Comparison of ENCODE assay signal across 9 cellular contexts in genomic region chr15:64842986-64843561, GRCh38. TPM values are rescaled to one million over a fixed set of nuclear protein-coding genes. Genes with fewer than 3 reads are reported as not detected.
DNase-seq lines count a peak whose midpoint lies in the region; ATAC-seq, FAIRE-seq and TF ChIP-seq lines count a peak whose summit lies in the region.
"Had no signal": no experiment of that assay in that cellular context is flagged by ENCODE, and none has a peak within 500 bp of the region (broad histone marks: within the 10 kb centered on the region; RNA-seq: fewer than 3 reads in every experiment).

No MANE protein-coding gene starts in this region.

- FAIRE-seq in urothelium cell line (lab: Jason Lieb, UNC), result no peak
- FAIRE-seq: TTC549 had no signal

- H3K36me3 Mint-ChIP-seq in chondrocyte (ENCODE audit: low read depth), result peaks cover 1% of the 10 kb centered on the region
- H3K36me3 Mint-ChIP-seq in memory B cell, result peaks cover 4% of the 10 kb centered on the region

- ATAC-seq in memory B cell (ENCODE audit: low read depth), result peak; percentile 9
- no peak for ATAC-seq in HG03175 (IDR thresholded peaks at IDR 0.05; ENCODE audit: unreplicated experiment)
- no peak for ATAC-seq in GM18873 (IDR thresholded peaks at IDR 0.05; ENCODE audit: low FRiP score, unreplicated experiment)

- peaks cover 62% of the 10 kb centered on the region for H3K4me1 Mint-ChIP-seq in chondrocyte (ENCODE audit: low read depth)
- peaks cover 58% of the 10 kb centered on the region for H3K4me1 Mint-ChIP-seq in memory B cell

- H3K27ac Mint-ChIP-seq in chondrocyte (ENCODE audit: unreplicated experiment), result peak overlapping the region; percentile 83
- H3K27ac Mint-ChIP-seq in memory B cell, result peak overlapping the region; percentile 96

- TF ChIP-seq CTCF in GM12864 (IDR thresholded peaks at IDR 0.05; ENCODE audit: low read depth, low read length, missing control alignments) (no peak), chondrocyte (IDR thresholded peaks at IDR 0.05) (peak; percentile 17)

- H3K4me3 Mint-ChIP-seq in chondrocyte (ENCODE audit: unreplicated experiment) (peak overlapping the region; percentile 91), memory B cell (peak overlapping the region; percentile 100)

- no peaks in the 10 kb centered on the region for H3K27me3 Mint-ChIP-seq in chondrocyte (ENCODE audit: low read depth)
- H3K27me3 Mint-ChIP-seq in memory B cell, result no peaks in the 10 kb centered on the region

- H3K4me3 ChIP-seq in GM12864 (ENCODE audit: low read depth, low read length), result peak overlapping the region; percentile 79

- DNase-seq in GM12864 (ENCODE audit: low read depth) (no peak), OCI-M1 (lab: John Stamatoyannopoulos, UW) (peak; percentile 91), chondrocyte (ENCODE audit: low spot score) (no peak), memory B cell (ENCODE audit: low spot score in 2 of 2) (no peak), urothelium cell line (ENCODE audit: low spot score) (peak; percentile 52), NCI-H1048 (lab: John Stamatoyannopoulos, UW) (no peak)

- H3K9me3 Mint-ChIP-seq in chondrocyte (ENCODE audit: low read depth) (no peaks in the 10 kb centered on the region), memory B cell (no peaks in the 10 kb centered on the region)

RNA-seq across cellular contexts. Expression of gene PLEKHO2, which starts 1.4 kb away (rescaled TPM):
- total RNA-seq in chondrocyte, result 19.5 to 20.3 TPM (median 20.3 TPM) in 3 replicates

RNA-seq across cellular contexts. Expression of gene PIF1, which starts 17.6 kb away (rescaled TPM):
- total RNA-seq in chondrocyte, result 1.8 to 6.1 TPM (median 5.9 TPM) in 3 replicates

Comparison
In these comparisons a context has a peak if more than half of its experiments do, and no peak if none do; other contexts are left out.
1. DNase-seq: peak in OCI-M1 (single experiment) and urothelium cell line (single experiment); none in GM12864 (single experiment), chondrocyte (single experiment), memory B cell (0 of 2) and NCI-H1048 (single experiment).